In the genomic region with DNA sequence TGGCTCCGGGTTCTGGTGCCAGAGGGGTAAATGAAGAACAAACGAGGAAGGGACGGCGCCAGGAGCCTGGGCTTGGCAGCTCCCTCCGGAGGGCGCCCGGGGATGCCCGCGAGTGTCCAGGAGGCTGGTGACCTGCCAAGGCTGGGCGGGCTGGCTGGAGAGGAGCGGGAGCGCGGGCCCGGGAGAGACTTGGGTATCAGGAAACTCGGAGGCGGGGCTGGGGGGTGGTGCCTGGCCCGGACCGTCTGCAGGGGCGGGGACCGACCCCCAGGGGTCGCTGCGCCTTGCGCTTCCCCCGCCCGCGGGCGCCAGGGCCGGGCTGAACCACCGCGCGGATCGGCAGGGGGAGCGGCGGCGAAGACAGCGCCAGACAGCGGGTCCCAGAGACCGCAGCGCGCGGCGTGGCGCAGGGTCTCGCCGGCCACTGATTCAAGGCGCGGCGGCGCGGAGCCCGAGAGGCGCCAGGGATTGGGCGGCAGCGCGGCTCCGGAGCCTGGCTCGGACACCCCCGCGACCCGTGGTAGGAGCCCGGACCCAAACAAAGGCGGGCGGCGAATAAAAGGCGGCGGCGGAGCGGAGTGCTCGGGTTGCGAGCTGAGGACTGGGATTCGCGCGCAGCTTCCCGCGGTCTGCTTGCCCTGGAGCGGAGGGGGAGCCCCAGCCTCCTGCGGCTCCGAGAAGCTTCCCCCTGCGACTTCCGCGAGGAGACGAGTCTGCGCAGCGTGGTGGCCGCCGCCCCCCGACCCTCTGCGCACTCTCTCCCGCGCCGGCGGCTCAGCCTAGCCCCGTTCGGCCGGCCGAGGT, we compare ENCODE assay signal across 1 cellular context.
TF ChIP-seq lines count a peak whose summit lies in the region.

A gene with protein sequence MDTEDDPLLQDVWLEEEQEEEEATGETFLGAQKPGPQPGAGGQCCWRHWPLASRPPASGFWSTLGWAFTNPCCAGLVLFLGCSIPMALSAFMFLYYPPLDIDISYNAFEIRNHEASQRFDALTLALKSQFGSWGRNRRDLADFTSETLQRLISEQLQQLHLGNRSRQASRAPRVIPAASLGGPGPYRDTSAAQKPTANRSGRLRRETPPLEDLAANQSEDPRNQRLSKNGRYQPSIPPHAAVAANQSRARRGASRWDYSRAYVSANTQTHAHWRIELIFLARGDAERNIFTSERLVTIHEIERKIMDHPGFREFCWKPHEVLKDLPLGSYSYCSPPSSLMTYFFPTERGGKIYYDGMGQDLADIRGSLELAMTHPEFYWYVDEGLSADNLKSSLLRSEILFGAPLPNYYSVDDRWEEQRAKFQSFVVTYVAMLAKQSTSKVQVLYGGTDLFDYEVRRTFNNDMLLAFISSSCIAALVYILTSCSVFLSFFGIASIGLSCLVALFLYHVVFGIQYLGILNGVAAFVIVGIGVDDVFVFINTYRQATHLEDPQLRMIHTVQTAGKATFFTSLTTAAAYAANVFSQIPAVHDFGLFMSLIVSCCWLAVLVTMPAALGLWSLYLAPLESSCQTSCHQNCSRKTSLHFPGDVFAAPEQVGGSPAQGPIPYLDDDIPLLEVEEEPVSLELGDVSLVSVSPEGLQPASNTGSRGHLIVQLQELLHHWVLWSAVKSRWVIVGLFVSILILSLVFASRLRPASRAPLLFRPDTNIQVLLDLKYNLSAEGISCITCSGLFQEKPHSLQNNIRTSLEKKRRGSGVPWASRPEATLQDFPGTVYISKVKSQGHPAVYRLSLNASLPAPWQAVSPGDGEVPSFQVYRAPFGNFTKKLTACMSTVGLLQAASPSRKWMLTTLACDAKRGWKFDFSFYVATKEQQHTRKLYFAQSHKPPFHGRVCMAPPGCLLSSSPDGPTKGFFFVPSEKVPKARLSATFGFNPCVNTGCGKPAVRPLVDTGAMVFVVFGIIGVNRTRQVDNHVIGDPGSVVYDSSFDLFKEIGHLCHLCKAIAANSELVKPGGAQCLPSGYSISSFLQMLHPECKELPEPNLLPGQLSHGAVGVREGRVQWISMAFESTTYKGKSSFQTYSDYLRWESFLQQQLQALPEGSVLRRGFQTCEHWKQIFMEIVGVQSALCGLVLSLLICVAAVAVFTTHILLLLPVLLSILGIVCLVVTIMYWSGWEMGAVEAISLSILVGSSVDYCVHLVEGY (N-terminal part only) (plus strand): TSS at position 585 of the 804 bp plus-strand sequence. CDS start 21,838 bp downstream, outside the sequence.

TF ChIP-seq in K562, 482 proteins besides CTCF, POLR2A, EP300 and RAD21 (continued from another document and continues in another):
- TF ChIP-seq, protein P1, sequence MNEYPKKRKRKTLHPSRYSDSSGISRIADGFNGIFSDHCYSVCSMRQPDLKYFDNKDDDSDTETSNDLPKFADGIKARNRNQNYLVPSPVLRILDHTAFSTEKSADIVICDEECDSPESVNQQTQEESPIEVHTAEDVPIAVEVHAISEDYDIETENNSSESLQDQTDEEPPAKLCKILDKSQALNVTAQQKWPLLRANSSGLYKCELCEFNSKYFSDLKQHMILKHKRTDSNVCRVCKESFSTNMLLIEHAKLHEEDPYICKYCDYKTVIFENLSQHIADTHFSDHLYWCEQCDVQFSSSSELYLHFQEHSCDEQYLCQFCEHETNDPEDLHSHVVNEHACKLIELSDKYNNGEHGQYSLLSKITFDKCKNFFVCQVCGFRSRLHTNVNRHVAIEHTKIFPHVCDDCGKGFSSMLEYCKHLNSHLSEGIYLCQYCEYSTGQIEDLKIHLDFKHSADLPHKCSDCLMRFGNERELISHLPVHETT (CRISPR knock-in tag; conservative IDR thresholded peaks at IDR 0.05 in 1 of 2, IDR thresholded peaks at IDR 0.05 in 1 of 2), result no peak
- TF ChIP-seq GTF2F1 (IDR thresholded peaks at IDR 0.05; ENCODE audit: low read depth, low read length), result no peak
- TF ChIP-seq ZNF431 (CRISPR knock-in tag; IDR thresholded peaks at IDR 0.05), result no peak
- TF ChIP-seq LEF1 (IDR thresholded peaks at IDR 0.05), result no peak
- no peak for TF ChIP-seq FOXA1 (IDR thresholded peaks at IDR 0.05; ENCODE audit: borderline replicate concordance)
- TF ChIP-seq E2F3 (CRISPR knock-in tag; IDR thresholded peaks at IDR 0.05), result no peak; the same call in 1 of the 2 replicates
- no peak for TF ChIP-seq ZNF830 (CRISPR knock-in tag; IDR thresholded peaks at IDR 0.05)
- peak; percentile 11; the same call in 1 of the 2 replicates for TF ChIP-seq ZNF766 (CRISPR knock-in tag; conservative IDR thresholded peaks at IDR 0.05)
- TF ChIP-seq TCF7 (IDR thresholded peaks at IDR 0.05; ENCODE audit: borderline replicate concordance), result peak; percentile 33; the same call in 1 of the 2 replicates
- TF ChIP-seq LARP7 (IDR thresholded peaks at IDR 0.05), result no peak
- TF ChIP-seq DIDO1 (tag; IDR thresholded peaks at IDR 0.05; ENCODE audit: low read depth), result no peak
- TF ChIP-seq NEUROD1 (IDR thresholded peaks at IDR 0.05; ENCODE audit: borderline replicate concordance, low read depth, low read length, partially characterized antibody), result peak; percentile 92
- TF ChIP-seq ZNF253 (CRISPR knock-in tag; conservative IDR thresholded peaks at IDR 0.05), result no peak
- TF ChIP-seq PURB (CRISPR knock-in tag; IDR thresholded peaks at IDR 0.05; ENCODE audit: low read depth), result no peak
- TF ChIP-seq ZNF384 (IDR thresholded peaks at IDR 0.05; ENCODE audit: low read depth, low read length), result no peak
- TF ChIP-seq EWSR1 (IDR thresholded peaks at IDR 0.05; ENCODE audit: borderline replicate concordance, low read depth, partially characterized antibody), result no peak
- TF ChIP-seq TEAD2 (tag; IDR thresholded peaks at IDR 0.05), result no peak
- no peak for TF ChIP-seq SLC30A9 (CRISPR knock-in tag; IDR thresholded peaks at IDR 0.05)
- TF ChIP-seq PTRF (tag; IDR thresholded peaks at IDR 0.05), result no peak
- TF ChIP-seq RNF2 (IDR thresholded peaks at IDR 0.05), result no peak
- TF ChIP-seq, protein P2, sequence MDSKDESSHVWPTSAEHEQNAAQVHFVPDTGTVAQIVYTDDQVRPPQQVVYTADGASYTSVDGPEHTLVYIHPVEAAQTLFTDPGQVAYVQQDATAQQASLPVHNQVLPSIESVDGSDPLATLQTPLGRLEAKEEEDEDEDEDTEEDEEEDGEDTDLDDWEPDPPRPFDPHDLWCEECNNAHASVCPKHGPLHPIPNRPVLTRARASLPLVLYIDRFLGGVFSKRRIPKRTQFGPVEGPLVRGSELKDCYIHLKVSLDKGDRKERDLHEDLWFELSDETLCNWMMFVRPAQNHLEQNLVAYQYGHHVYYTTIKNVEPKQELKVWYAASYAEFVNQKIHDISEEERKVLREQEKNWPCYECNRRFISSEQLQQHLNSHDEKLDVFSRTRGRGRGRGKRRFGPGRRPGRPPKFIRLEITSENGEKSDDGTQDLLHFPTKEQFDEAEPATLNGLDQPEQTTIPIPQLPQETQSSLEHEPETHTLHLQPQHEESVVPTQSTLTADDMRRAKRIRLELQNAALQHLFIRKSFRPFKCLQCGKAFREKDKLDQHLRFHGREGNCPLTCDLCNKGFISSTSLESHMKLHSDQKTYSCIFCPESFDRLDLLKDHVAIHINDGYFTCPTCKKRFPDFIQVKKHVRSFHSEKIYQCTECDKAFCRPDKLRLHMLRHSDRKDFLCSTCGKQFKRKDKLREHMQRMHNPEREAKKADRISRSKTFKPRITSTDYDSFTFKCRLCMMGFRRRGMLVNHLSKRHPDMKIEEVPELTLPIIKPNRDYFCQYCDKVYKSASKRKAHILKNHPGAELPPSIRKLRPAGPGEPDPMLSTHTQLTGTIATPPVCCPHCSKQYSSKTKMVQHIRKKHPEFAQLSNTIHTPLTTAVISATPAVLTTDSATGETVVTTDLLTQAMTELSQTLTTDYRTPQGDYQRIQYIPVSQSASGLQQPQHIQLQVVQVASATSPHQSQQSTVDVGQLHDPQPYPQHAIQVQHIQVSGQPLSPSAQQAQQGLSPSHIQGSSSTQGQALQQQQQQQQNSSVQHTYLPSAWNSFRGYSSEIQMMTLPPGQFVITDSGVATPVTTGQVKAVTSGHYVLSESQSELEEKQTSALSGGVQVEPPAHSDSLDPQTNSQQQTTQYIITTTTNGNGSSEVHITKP (IDR thresholded peaks at IDR 0.05; ENCODE audit: partially characterized antibody), result peak; percentile 99
- peak; percentile 93 for TF ChIP-seq U2AF1 (optimal IDR thresholded peaks at IDR 0.05; ENCODE audit: low read depth, low read length)
- TF ChIP-seq GTF2E2 (tag; IDR thresholded peaks at IDR 0.05), result no peak
- TF ChIP-seq RB1 (IDR thresholded peaks at IDR 0.05; ENCODE audit: low read depth), result peak; percentile 99
- TF ChIP-seq ZNF551 (CRISPR knock-in tag; IDR thresholded peaks at IDR 0.05), result no peak
- no peak for TF ChIP-seq HDAC6 (IDR thresholded peaks at IDR 0.05; ENCODE audit: low read depth, low read length)
- TF ChIP-seq ZNF586 (CRISPR knock-in tag; conservative IDR thresholded peaks at IDR 0.05), result no peak
- no peak for TF ChIP-seq MCM3 (IDR thresholded peaks at IDR 0.05)
- TF ChIP-seq KLF13 (tag; IDR thresholded peaks at IDR 0.05; ENCODE audit: borderline replicate concordance, low read depth), result peak; percentile 74; the same call in 1 of the 2 replicates
- TF ChIP-seq RFX1 (IDR thresholded peaks at IDR 0.05), result no peak
- TF ChIP-seq NR3C1 (CRISPR knock-in tag; IDR thresholded peaks at IDR 0.05), result no peak
- TF ChIP-seq, protein P3, sequence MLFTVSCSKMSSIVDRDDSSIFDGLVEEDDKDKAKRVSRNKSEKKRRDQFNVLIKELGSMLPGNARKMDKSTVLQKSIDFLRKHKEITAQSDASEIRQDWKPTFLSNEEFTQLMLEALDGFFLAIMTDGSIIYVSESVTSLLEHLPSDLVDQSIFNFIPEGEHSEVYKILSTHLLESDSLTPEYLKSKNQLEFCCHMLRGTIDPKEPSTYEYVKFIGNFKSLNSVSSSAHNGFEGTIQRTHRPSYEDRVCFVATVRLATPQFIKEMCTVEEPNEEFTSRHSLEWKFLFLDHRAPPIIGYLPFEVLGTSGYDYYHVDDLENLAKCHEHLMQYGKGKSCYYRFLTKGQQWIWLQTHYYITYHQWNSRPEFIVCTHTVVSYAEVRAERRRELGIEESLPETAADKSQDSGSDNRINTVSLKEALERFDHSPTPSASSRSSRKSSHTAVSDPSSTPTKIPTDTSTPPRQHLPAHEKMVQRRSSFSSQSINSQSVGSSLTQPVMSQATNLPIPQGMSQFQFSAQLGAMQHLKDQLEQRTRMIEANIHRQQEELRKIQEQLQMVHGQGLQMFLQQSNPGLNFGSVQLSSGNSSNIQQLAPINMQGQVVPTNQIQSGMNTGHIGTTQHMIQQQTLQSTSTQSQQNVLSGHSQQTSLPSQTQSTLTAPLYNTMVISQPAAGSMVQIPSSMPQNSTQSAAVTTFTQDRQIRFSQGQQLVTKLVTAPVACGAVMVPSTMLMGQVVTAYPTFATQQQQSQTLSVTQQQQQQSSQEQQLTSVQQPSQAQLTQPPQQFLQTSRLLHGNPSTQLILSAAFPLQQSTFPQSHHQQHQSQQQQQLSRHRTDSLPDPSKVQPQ (CRISPR knock-in tag; IDR thresholded peaks at IDR 0.05; ENCODE audit: borderline replicate concordance), result no peak
- TF ChIP-seq SETDB1 (IDR thresholded peaks at IDR 0.05; ENCODE audit: low read length), result no peak
- TF ChIP-seq, protein P4, sequence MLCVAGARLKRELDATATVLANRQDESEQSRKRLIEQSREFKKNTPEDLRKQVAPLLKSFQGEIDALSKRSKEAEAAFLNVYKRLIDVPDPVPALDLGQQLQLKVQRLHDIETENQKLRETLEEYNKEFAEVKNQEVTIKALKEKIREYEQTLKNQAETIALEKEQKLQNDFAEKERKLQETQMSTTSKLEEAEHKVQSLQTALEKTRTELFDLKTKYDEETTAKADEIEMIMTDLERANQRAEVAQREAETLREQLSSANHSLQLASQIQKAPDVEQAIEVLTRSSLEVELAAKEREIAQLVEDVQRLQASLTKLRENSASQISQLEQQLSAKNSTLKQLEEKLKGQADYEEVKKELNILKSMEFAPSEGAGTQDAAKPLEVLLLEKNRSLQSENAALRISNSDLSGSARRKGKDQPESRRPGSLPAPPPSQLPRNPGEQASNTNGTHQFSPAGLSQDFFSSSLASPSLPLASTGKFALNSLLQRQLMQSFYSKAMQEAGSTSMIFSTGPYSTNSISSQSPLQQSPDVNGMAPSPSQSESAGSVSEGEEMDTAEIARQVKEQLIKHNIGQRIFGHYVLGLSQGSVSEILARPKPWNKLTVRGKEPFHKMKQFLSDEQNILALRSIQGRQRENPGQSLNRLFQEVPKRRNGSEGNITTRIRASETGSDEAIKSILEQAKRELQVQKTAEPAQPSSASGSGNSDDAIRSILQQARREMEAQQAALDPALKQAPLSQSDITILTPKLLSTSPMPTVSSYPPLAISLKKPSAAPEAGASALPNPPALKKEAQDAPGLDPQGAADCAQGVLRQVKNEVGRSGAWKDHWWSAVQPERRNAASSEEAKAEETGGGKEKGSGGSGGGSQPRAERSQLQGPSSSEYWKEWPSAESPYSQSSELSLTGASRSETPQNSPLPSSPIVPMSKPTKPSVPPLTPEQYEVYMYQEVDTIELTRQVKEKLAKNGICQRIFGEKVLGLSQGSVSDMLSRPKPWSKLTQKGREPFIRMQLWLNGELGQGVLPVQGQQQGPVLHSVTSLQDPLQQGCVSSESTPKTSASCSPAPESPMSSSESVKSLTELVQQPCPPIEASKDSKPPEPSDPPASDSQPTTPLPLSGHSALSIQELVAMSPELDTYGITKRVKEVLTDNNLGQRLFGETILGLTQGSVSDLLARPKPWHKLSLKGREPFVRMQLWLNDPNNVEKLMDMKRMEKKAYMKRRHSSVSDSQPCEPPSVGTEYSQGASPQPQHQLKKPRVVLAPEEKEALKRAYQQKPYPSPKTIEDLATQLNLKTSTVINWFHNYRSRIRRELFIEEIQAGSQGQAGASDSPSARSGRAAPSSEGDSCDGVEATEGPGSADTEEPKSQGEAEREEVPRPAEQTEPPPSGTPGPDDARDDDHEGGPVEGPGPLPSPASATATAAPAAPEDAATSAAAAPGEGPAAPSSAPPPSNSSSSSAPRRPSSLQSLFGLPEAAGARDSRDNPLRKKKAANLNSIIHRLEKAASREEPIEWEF (CRISPR knock-in tag; IDR thresholded peaks at IDR 0.05), result no peak
- TF ChIP-seq MTA1 (IDR thresholded peaks at IDR 0.05; ENCODE audit: borderline replicate concordance), result no peak
- TF ChIP-seq TOE1 (IDR thresholded peaks at IDR 0.05; ENCODE audit: borderline replicate concordance), result peak; percentile 96
- no peak for TF ChIP-seq TOE1 (CRISPR knock-in tag; IDR thresholded peaks at IDR 0.05; ENCODE audit: borderline replicate concordance, low read depth)
- TF ChIP-seq RBM25 (IDR thresholded peaks at IDR 0.05; ENCODE audit: low read depth, low read length, severe bottlenecking), result peak; percentile 73
- TF ChIP-seq, protein P5, sequence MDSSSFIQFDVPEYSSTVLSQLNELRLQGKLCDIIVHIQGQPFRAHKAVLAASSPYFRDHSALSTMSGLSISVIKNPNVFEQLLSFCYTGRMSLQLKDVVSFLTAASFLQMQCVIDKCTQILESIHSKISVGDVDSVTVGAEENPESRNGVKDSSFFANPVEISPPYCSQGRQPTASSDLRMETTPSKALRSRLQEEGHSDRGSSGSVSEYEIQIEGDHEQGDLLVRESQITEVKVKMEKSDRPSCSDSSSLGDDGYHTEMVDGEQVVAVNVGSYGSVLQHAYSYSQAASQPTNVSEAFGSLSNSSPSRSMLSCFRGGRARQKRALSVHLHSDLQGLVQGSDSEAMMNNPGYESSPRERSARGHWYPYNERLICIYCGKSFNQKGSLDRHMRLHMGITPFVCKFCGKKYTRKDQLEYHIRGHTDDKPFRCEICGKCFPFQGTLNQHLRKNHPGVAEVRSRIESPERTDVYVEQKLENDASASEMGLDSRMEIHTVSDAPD (CRISPR knock-in tag; IDR thresholded peaks at IDR 0.05), result no peak
